In genomic region chr7:142539901-142540300, GRCh38 we compare ENCODE assay signal across 1 cellular context.
TF ChIP-seq lines count a peak whose summit lies in the region.

No MANE protein-coding gene starts in this region.

TF ChIP-seq in HCT116, 20 proteins besides CTCF, POLR2A, EP300 and RAD21 (continued from another document):
- TF ChIP-seq TCF7L2 (IDR thresholded peaks at IDR 0.05; ENCODE audit: borderline replicate concordance, extremely low read depth, insufficient read depth, insufficient read length): no peak
- TF ChIP-seq SP1 (IDR thresholded peaks at IDR 0.05; ENCODE audit: low read depth): no peak
- TF ChIP-seq YY1 (IDR thresholded peaks at IDR 0.05; ENCODE audit: extremely low read depth, insufficient replicate concordance, low read depth, low read length): no peak
- no peak for TF ChIP-seq SRF (IDR thresholded peaks at IDR 0.05; ENCODE audit: low read depth)
